Comparison of ENCODE assay signal across 19 cellular contexts in genomic region chr19:8377598-8377997, GRCh38. TPM values are rescaled to one million over a fixed set of nuclear protein-coding genes. Genes with fewer than 3 reads are reported as not detected.
"Had no signal": no experiment of that assay in that cellular context is flagged by ENCODE, and none has a peak within 500 bp of the region (broad histone marks: within the 10 kb centered on the region; RNA-seq: fewer than 3 reads in every experiment).

No MANE protein-coding gene starts in this region.

- H3K27ac Mint-ChIP-seq: activated CD4-positive, alpha-beta memory T cell treated with anti-CD3 and anti-CD28 coated beads, Interleukin-2, amount 10 ng/mL, durations not matched to agents 7 days and 5 days; activated naive CD4-positive, alpha-beta T cell treated with anti-CD3 and anti-CD28 coated beads for 36 hours; activated T-cell treated with anti-CD3 and anti-CD28 coated beads, Interleukin-2, amount 50 U/mL, for 24 hours; activated T-helper 2 cell treated with anti-CD3 and anti-CD28 coated beads, Interferon-gamma antibody, Interleukin-2, Interleukin-4, amounts not matched to agents 10 μg/mL and 5 μg/mL and 100 μg/mL, durations not matched to agents 14 hours and 24 hours and 36 hours; naive thymus-derived CD4-positive, alpha-beta T cell; stimulated activated memory B cell treated with anti-CD40 and anti-IgM and Interleukin-4, amounts not matched to agents 10 μg/mL and 1 μg/mL and 100 μg/mL, for 72 hours had no signal

- H3K27ac ChIP-seq: ascending aorta, breast epithelium, heart right ventricle, ovary, spleen, thoracic aorta, upper lobe of left lung had no signal

- DNase-seq: activated CD4-positive, alpha-beta memory T cell treated with anti-CD3 and anti-CD28 coated beads, Interleukin-2, amount 10 ng/mL, durations not matched to agents 7 days and 5 days; activated CD4-positive, alpha-beta T cell treated with anti-CD3 and anti-CD28 coated beads for 48 hours; activated CD4-positive, CD25-positive, alpha-beta regulatory T cell; activated naive CD4-positive, alpha-beta T cell treated with anti-CD3 and anti-CD28 coated beads for 36 hours; activated T-cell treated with anti-CD3 and anti-CD28 coated beads, Interleukin-2, amount 50 U/mL, for 24 hours; cerebellar nuclear complex; effector CD4-positive, alpha-beta T cell; heart right ventricle; mesenchymal stem cell; naive thymus-derived CD4-positive, alpha-beta T cell; ovary; spleen; stimulated activated CD4-positive, alpha-beta T cell treated with anti-CD3 and anti-CD28 coated beads, Interleukin-4, amount 100 ng/mL, for 4 hours; upper lobe of left lung had no signal

- H3K4me3 Mint-ChIP-seq: activated CD4-positive, alpha-beta memory T cell treated with anti-CD3 and anti-CD28 coated beads, Interleukin-2, amount 10 ng/mL, durations not matched to agents 7 days and 5 days; activated naive CD4-positive, alpha-beta T cell treated with anti-CD3 and anti-CD28 coated beads for 36 hours; activated T-cell treated with anti-CD3 and anti-CD28 coated beads, Interleukin-2, amount 50 U/mL, for 24 hours; stimulated activated memory B cell treated with anti-CD40 and anti-IgM and Interleukin-4, amounts not matched to agents 10 μg/mL and 1 μg/mL and 100 μg/mL, for 72 hours had no signal

- H3K4me1 Mint-ChIP-seq: stimulated activated memory B cell treated with anti-CD40 and anti-IgM and Interleukin-4, amounts not matched to agents 10 μg/mL and 1 μg/mL and 100 μg/mL, for 72 hours had no signal

- ATAC-seq: naive thymus-derived CD4-positive, alpha-beta T cell; stimulated activated memory B cell treated with anti-CD40 and anti-IgM and Interleukin-4, amounts not matched to agents 10 μg/mL and 1 μg/mL and 100 μg/mL, for 72 hours had no signal

- H3K27me3 Mint-ChIP-seq: activated CD4-positive, alpha-beta memory T cell treated with anti-CD3 and anti-CD28 coated beads, Interleukin-2, amount 10 ng/mL, durations not matched to agents 7 days and 5 days; activated T-cell treated with anti-CD3 and anti-CD28 coated beads, Interleukin-2, amount 50 U/mL, for 24 hours; naive thymus-derived CD4-positive, alpha-beta T cell; stimulated activated memory B cell treated with anti-CD40 and anti-IgM and Interleukin-4, amounts not matched to agents 10 μg/mL and 1 μg/mL and 100 μg/mL, for 72 hours had no signal

- H3K9me3 Mint-ChIP-seq: activated CD4-positive, alpha-beta memory T cell treated with anti-CD3 and anti-CD28 coated beads, Interleukin-2, amount 10 ng/mL, durations not matched to agents 7 days and 5 days; activated T-helper 2 cell treated with anti-CD3 and anti-CD28 coated beads, Interferon-gamma antibody, Interleukin-2, Interleukin-4, amounts not matched to agents 10 μg/mL and 5 μg/mL and 100 μg/mL, durations not matched to agents 14 hours and 24 hours and 36 hours; naive thymus-derived CD4-positive, alpha-beta T cell had no signal

RNA-seq across cellular contexts. Expression of gene ANGPTL4, which starts 13.6 kb away (rescaled TPM):
- total RNA-seq: activated naive CD4-positive, alpha-beta T cell treated with anti-CD3 and anti-CD28 coated beads for 36 hours had no signal
